In genomic region chr21:37712204-37712934, GRCh38 we compare ENCODE assay signal across 8 cellular contexts.
DNase-seq lines count a peak whose midpoint lies in the region; ATAC-seq, FAIRE-seq and TF ChIP-seq lines count a peak whose summit lies in the region.

No MANE protein-coding gene starts in this region.

- no peaks in the 10 kb centered on the region for H3K9me3 ChIP-seq in esophagus squamous epithelium
- no peaks in the 10 kb centered on the region for H3K9me3 ChIP-seq in transverse colon

- no peak overlapping the region for H3K27ac Mint-ChIP-seq in naive B cell

- no peak for FAIRE-seq in GM12892 (lab: Jason Lieb, UNC)

- H3K4me1 ChIP-seq in esophagus squamous epithelium (no peaks in the 10 kb centered on the region), transverse colon (peaks cover 0 to 10% (median 0%) of the 10 kb centered on the region in 4 donors)

- in situ Hi-C loops in ACHN (cut with HindIII; ENCODE audit: low pct_ligation_motif_present, low pct_unique_long_range_greater_than_20kb, low sequenced_read_pairs) (no loop called here), transverse colon (cut with MboI; ENCODE audit: low pct_ligation_motif_present in 1 of 4, low pct_unique_long_range_greater_than_20kb in 1 of 4, low sequenced_read_pairs in 3 of 4) (loop anchor here in 3 of 4 donors (25.0 kb wide), 2 partner anchors 425 to 650 kb away; no protein-coding TSS in a partner anchor)

- TF ChIP-seq CTCF in esophagus squamous epithelium (IDR thresholded peaks at IDR 0.05) (peak in 5 of 6 experiments; percentile 59 to 84 (median 75)), transverse colon (IDR thresholded peaks at IDR 0.05) (peak; percentile 55 to 77 (median 61))

- H3K27me3 Mint-ChIP-seq in naive B cell, result peaks cover 5 to 34% (median 22%) of the 10 kb centered on the region in 3 donors

- 0 to 7% methylated on average over 1 of the region's 1 CpG for WGBS in esophagus squamous epithelium, 2 donors
- WGBS in transverse colon (ENCODE audit: low coverage in 1 of 2), 2 donors, result 0 to 13% methylated on average over 1 of the region's 1 CpG

- H3K27ac ChIP-seq in esophagus squamous epithelium, result no peak overlapping the region
- H3K27ac ChIP-seq in transverse colon, result no peak overlapping the region

- peaks cover 0 to 6% (median 0%) of the 10 kb centered on the region in 4 donors for H3K27me3 ChIP-seq in esophagus squamous epithelium
- peaks cover 3% of the 10 kb centered on the region for H3K27me3 ChIP-seq in transverse colon

- ATAC-seq in HG03159 (IDR thresholded peaks at IDR 0.05; ENCODE audit: unreplicated experiment) (peak; percentile 91), naive B cell (ENCODE audit: low read depth in 2 of 2) (peak in 1 of 2 donors; percentile 47)

- H3K4me3 Mint-ChIP-seq in naive B cell, result no peak overlapping the region

- H3K36me3 ChIP-seq in esophagus squamous epithelium (no peaks in the 10 kb centered on the region), transverse colon (no peaks in the 10 kb centered on the region)

- H3K36me3 Mint-ChIP-seq in naive B cell, result no peaks in the 10 kb centered on the region

- TF ChIP-seq EP300 in transverse colon (IDR thresholded peaks at IDR 0.05; ENCODE audit: low read depth), result no peak

- no peak for TF ChIP-seq POLR2A in GM12892 (IDR thresholded peaks at IDR 0.05; ENCODE audit: low read depth, low read length)
- TF ChIP-seq POLR2A in esophagus squamous epithelium (IDR thresholded peaks at IDR 0.05), result no peak
- TF ChIP-seq POLR2A in transverse colon (IDR thresholded peaks at IDR 0.05), result no peak

- intact Hi-C loops in esophagus squamous epithelium (cut with DNase I) (loop anchor here (5.0 to 10.0 kb wide), 3 partner anchors 202 to 642 kb away; partner anchors contain the start of gene KCNJ6), transverse colon (cut with DNase I; ENCODE audit: low total_unique reads) (no loop called here)

- H3K4me3 ChIP-seq in esophagus squamous epithelium, result no peak overlapping the region
- no peak overlapping the region for H3K4me3 ChIP-seq in transverse colon

- peaks cover 0 to 5% (median 0%) of the 10 kb centered on the region in 7 donors for H3K9me3 Mint-ChIP-seq in naive B cell

- peak; percentile 64 for DNase-seq in ACHN
- DNase-seq in GM12892 (ENCODE audit: insufficient read length), result peak; percentile 34
- peak; percentile 38 for DNase-seq in NCI-H226
- peak; percentile 66 for DNase-seq in activated CD4-positive, alpha-beta T cell treated with anti-CD3 and anti-CD28 coated beads for 48 hours
- DNase-seq in esophagus squamous epithelium (lab: John Stamatoyannopoulos, UW), result no peak
- peak; percentile 11 for DNase-seq in naive B cell
- DNase-seq in transverse colon, result peak; percentile 49

- no peaks in the 10 kb centered on the region for H3K4me1 Mint-ChIP-seq in naive B cell
